In genomic region chr17:77735341-77736206, GRCh38 we compare ENCODE assay signal across 10 cellular contexts.
DNase-seq lines count a peak whose midpoint lies in the region; ATAC-seq and TF ChIP-seq lines count a peak whose summit lies in the region.
"Had no signal": no experiment of that assay in that cellular context is flagged by ENCODE, and none has a peak within 500 bp of the region (broad histone marks: within the 10 kb centered on the region; RNA-seq: fewer than 3 reads in every experiment).

No MANE protein-coding gene starts in this region.

- CTCF ChIA-PET in A673 (lab: Charles Lee), result no interaction called here

- POLR2A ChIA-PET in A673 (lab: Charles Lee; ENCODE audit: low non-redundant PET), result no interaction called here

- H3K4me1 Mint-ChIP-seq in brain (peaks cover 65% of the 10 kb centered on the region), mesothelial cell of epicardium (peaks cover 28% of the 10 kb centered on the region)

- TF ChIP-seq CTCF in A673 (conservative IDR thresholded peaks at IDR 0.05; ENCODE audit: low read depth, low read length), result no peak
- no peak for TF ChIP-seq CTCF in brain (conservative IDR thresholded peaks at IDR 0.05)
- no peak for TF ChIP-seq CTCF in mesothelial cell of epicardium (IDR thresholded peaks at IDR 0.05; ENCODE audit: unreplicated experiment)

- DNase-seq in A673 (ENCODE audit: low spot score), result peak; percentile 66
- peak; percentile 73 for DNase-seq in NCI-H1694 (lab: John Stamatoyannopoulos, UW)
- peak in 1 of 2 experiments; percentile 61 for DNase-seq in mesothelial cell of epicardium (ENCODE audit: low spot score in 2 of 2, unreplicated experiment in 2 of 2)
- DNase-seq in 8988T, result no peak
- DNase-seq in T-helper 9 cell, result no peak
- no peak for DNase-seq in hepatic stellate cell (ENCODE audit: low spot score)

- intact Hi-C loops in A673 (cut with micrococcal nuclease; ENCODE audit: unreplicated experiment), result no loop called here

- H3K36me3 ChIP-seq in A673 (ENCODE audit: insufficient read depth, low read length, poor library complexity, severe bottlenecking), result no peaks in the 10 kb centered on the region

- peak overlapping the region; percentile 31 for H3K27ac ChIP-seq in A673 (ENCODE audit: low read depth, low read length, poor library complexity, severe bottlenecking)
- H3K27ac ChIP-seq: HL-60 had no signal

- peak overlapping the region; percentile 64 to 92 (median 89) for H3K27ac Mint-ChIP-seq in brain
- peak overlapping the region; percentile 92 for H3K27ac Mint-ChIP-seq in mesothelial cell of epicardium
- H3K27ac Mint-ChIP-seq: CD8-positive, alpha-beta T cell had no signal

- peak overlapping the region in 3 of 5 experiments; percentile 13 to 62 (median 55) for H3K4me3 Mint-ChIP-seq in brain
- peak overlapping the region; percentile 8 for H3K4me3 Mint-ChIP-seq in mesothelial cell of epicardium
- H3K4me3 Mint-ChIP-seq: CD8-positive, alpha-beta T cell had no signal

- H3K36me3 Mint-ChIP-seq in brain (peaks cover 10% of the 10 kb centered on the region), mesothelial cell of epicardium (peaks cover 6% of the 10 kb centered on the region)
- H3K36me3 Mint-ChIP-seq: CD8-positive, alpha-beta T cell had no signal

- peaks cover 25 to 53% (median 28%) of the 10 kb centered on the region in 5 experiments for H3K9me3 Mint-ChIP-seq in brain
- H3K9me3 Mint-ChIP-seq in mesothelial cell of epicardium, result peaks cover 20% of the 10 kb centered on the region

- no peak for ATAC-seq in GM21367 (IDR thresholded peaks at IDR 0.05; ENCODE audit: unreplicated experiment)
- ATAC-seq: CD8-positive, alpha-beta T cell had no signal

- no peaks in the 10 kb centered on the region for H3K9me3 ChIP-seq in A673 (ENCODE audit: low read depth, low read length, poor library complexity, severe bottlenecking)

- no peak overlapping the region for H3K4me3 ChIP-seq in A673 (ENCODE audit: low read depth, low read length, poor library complexity, severe bottlenecking)

- no TSS peak for BruUV-seq in A673 (replicated peaks; lab: Mats Ljungman, UMichigan)

- H3K27me3 ChIP-seq in A673 (replicated peaks; ENCODE audit: insufficient read depth, low read depth, low read length, poor library complexity), result no peaks in the 10 kb centered on the region

- H3K27me3 Mint-ChIP-seq in brain, result peaks cover 11% of the 10 kb centered on the region
- H3K27me3 Mint-ChIP-seq in mesothelial cell of epicardium (ENCODE audit: low read depth), result peaks cover 17% of the 10 kb centered on the region

- H3K4me1 ChIP-seq in A673 (ENCODE audit: insufficient read depth, low read length, poor library complexity, severe bottlenecking), result peaks cover 27% of the 10 kb centered on the region

Comparison
In these comparisons a context has a peak if more than half of its experiments do, and no peak if none do; other contexts are left out.
1. DNase-seq: peak in A673 (single experiment) and NCI-H1694 (single experiment); none in 8988T (single experiment), T-helper 9 cell (single experiment) and hepatic stellate cell (single experiment).